1 cellular context compared by ENCODE assay signal in the genomic region with DNA sequence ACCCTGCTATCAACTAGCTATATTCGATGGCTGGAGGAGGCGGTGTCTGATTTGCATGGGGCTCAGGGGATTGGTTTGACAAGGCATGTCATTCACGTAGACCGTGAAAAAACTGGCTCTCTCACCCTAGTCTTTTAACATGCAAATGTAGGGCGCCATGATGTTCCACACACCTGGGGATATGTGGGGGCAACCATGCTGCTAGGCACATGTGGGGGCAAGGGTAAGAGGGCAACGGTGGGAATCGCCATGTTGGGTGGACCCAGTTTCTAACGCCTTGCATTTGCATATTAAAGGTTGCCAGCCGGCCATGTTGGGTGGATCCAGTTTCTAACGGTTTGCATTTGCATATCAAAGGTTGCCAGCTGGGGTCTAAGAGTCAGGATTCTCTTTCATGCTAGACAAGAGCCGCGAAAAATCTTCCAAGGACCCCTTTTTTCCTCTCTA.
TF ChIP-seq lines count a peak whose summit lies in the region.

No MANE protein-coding gene starts in this region.

TF ChIP-seq in HepG2, 621 proteins besides CTCF, POLR2A, EP300 and RAD21 (continued from another document):
- TF ChIP-seq, protein P1, sequence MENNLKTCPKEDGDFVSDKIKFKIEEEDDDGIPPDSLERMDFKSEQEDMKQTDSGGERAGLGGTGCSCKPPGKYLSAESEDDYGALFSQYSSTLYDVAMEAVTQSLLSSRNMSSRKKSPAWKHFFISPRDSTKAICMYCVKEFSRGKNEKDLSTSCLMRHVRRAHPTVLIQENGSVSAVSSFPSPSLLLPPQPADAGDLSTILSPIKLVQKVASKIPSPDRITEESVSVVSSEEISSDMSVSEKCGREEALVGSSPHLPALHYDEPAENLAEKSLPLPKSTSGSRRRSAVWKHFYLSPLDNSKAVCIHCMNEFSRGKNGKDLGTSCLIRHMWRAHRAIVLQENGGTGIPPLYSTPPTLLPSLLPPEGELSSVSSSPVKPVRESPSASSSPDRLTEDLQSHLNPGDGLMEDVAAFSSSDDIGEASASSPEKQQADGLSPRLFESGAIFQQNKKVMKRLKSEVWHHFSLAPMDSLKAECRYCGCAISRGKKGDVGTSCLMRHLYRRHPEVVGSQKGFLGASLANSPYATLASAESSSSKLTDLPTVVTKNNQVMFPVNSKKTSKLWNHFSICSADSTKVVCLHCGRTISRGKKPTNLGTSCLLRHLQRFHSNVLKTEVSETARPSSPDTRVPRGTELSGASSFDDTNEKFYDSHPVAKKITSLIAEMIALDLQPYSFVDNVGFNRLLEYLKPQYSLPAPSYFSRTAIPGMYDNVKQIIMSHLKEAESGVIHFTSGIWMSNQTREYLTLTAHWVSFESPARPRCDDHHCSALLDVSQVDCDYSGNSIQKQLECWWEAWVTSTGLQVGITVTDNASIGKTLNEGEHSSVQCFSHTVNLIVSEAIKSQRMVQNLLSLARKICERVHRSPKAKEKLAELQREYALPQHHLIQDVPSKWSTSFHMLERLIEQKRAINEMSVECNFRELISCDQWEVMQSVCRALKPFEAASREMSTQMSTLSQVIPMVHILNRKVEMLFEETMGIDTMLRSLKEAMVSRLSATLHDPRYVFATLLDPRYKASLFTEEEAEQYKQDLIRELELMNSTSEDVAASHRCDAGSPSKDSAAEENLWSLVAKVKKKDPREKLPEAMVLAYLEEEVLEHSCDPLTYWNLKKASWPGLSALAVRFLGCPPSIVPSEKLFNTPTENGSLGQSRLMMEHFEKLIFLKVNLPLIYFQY (CRISPR knock-in tag; IDR thresholded peaks at IDR 0.05; ENCODE audit: borderline replicate concordance): no peak
- TF ChIP-seq SMAD1 (CRISPR knock-in tag; IDR thresholded peaks at IDR 0.05; ENCODE audit: borderline replicate concordance, low read depth) (no peak), ELF4 (CRISPR knock-in tag; IDR thresholded peaks at IDR 0.05; ENCODE audit: borderline replicate concordance) (no peak), ZFP1 (CRISPR knock-in tag; IDR thresholded peaks at IDR 0.05) (no peak), POLR2AphosphoS5 (IDR thresholded peaks at IDR 0.05; ENCODE audit: low read depth, low read length) (no peak), TOPORS (CRISPR knock-in tag; IDR thresholded peaks at IDR 0.05) (no peak), DNMT3B (CRISPR knock-in tag; conservative IDR thresholded peaks at IDR 0.05) (no peak)
- TF ChIP-seq, protein P2, sequence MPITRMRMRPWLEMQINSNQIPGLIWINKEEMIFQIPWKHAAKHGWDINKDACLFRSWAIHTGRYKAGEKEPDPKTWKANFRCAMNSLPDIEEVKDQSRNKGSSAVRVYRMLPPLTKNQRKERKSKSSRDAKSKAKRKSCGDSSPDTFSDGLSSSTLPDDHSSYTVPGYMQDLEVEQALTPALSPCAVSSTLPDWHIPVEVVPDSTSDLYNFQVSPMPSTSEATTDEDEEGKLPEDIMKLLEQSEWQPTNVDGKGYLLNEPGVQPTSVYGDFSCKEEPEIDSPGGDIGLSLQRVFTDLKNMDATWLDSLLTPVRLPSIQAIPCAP (CRISPR knock-in tag; IDR thresholded peaks at IDR 0.05; ENCODE audit: low read depth): no peak
- TF ChIP-seq, protein P3, sequence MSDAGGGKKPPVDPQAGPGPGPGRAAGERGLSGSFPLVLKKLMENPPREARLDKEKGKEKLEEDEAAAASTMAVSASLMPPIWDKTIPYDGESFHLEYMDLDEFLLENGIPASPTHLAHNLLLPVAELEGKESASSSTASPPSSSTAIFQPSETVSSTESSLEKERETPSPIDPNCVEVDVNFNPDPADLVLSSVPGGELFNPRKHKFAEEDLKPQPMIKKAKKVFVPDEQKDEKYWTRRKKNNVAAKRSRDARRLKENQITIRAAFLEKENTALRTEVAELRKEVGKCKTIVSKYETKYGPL (CRISPR knock-in tag; IDR thresholded peaks at IDR 0.05): no peak
